Comparison of ENCODE assay signal across 8 cellular contexts in genomic region chr3:158918008-158918407, GRCh38.
DNase-seq lines count a peak whose midpoint lies in the region; ATAC-seq and TF ChIP-seq lines count a peak whose summit lies in the region.

No MANE protein-coding gene starts in this region.

- H3K9me3 ChIP-seq in osteoblast (ENCODE audit: low read depth, low read length): no peaks in the 10 kb centered on the region

- peaks cover 4% of the 10 kb centered on the region for H3K27me3 Mint-ChIP-seq in GM23338 (ENCODE audit: insufficient read depth, low read depth, poor library complexity)

- H3K4me1 ChIP-seq in GM23338 (ENCODE audit: insufficient read depth) (no peaks in the 10 kb centered on the region), osteoblast (ENCODE audit: insufficient read depth, low read length) (peaks cover 7% of the 10 kb centered on the region)

- DNase-seq in ELR (ENCODE audit: low read depth) (peak; percentile 88), GM23338 (ENCODE audit: low spot score) (peak; percentile 82), SHP77 treated with DMSO at 0.1 percent for 48 hours (lab: John Stamatoyannopoulos, UW) (peak; percentile 35), osteoblast (ENCODE audit: insufficient read length, low spot score, missing footprints) (peak; percentile 56), NCI-H2029 (lab: John Stamatoyannopoulos, UW) (no peak)

- H3K4me1 Mint-ChIP-seq in GM23338: no peaks in the 10 kb centered on the region

- TF ChIP-seq CTCF in 22Rv1 (IDR thresholded peaks at IDR 0.05) (peak; percentile 71), GM23338 (conservative IDR thresholded peaks at IDR 0.05; ENCODE audit: low read depth in 2 of 2) (peak; percentile 79 to 84), osteoblast (IDR thresholded peaks at IDR 0.05; ENCODE audit: extremely low read depth, low read depth, low read length) (peak; percentile 82)

- H3K27me3 ChIP-seq in GM23338 (ENCODE audit: insufficient read depth) (no peaks in the 10 kb centered on the region), osteoblast (ENCODE audit: insufficient read depth, low read length) (no peaks in the 10 kb centered on the region)

- no peaks in the 10 kb centered on the region for H3K9me2 ChIP-seq in GM23338 (ENCODE audit: insufficient read depth)

- H3K79me2 ChIP-seq in GM23338 (replicated peaks; ENCODE audit: insufficient read depth): no peaks in the 10 kb centered on the region
- no peaks in the 10 kb centered on the region for H3K79me2 ChIP-seq in osteoblast (ENCODE audit: insufficient read depth, low read length)

- peak; percentile 70 for TF ChIP-seq RAD21 in Ishikawa (IDR thresholded peaks at IDR 0.05; ENCODE audit: low read depth)

- H3K4me3 ChIP-seq in GM23338 (no peak overlapping the region), osteoblast (ENCODE audit: insufficient read depth, low read length) (no peak overlapping the region)

- H3K9me3 Mint-ChIP-seq in GM23338: no peaks in the 10 kb centered on the region

- no peak for TF ChIP-seq EP300 in Ishikawa (IDR thresholded peaks at IDR 0.05; ENCODE audit: borderline replicate concordance)

- no peak overlapping the region for H3K4me3 Mint-ChIP-seq in GM23338

- H4K20me1 ChIP-seq in GM23338 (replicated peaks; ENCODE audit: insufficient read depth) (no peaks in the 10 kb centered on the region), osteoblast (ENCODE audit: insufficient read depth, low read length) (no peaks in the 10 kb centered on the region)

- H3K36me3 ChIP-seq in GM23338 (ENCODE audit: insufficient read depth) (no peaks in the 10 kb centered on the region), osteoblast (ENCODE audit: insufficient read depth, low read length) (no peaks in the 10 kb centered on the region)

- no peak overlapping the region for H3K27ac Mint-ChIP-seq in GM23338

- H3K4me2 ChIP-seq in GM23338: no peak overlapping the region
- no peak overlapping the region for H3K4me2 ChIP-seq in osteoblast (ENCODE audit: insufficient read depth, low read length)

- ATAC-seq in GM23338: peak; percentile 99
- ATAC-seq in esophagus mucosa: peak; percentile 66

- H3K36me3 Mint-ChIP-seq in GM23338 (ENCODE audit: low read depth): no peaks in the 10 kb centered on the region

- H2AFZ ChIP-seq in GM23338: no peak overlapping the region
- no peak overlapping the region for H2AFZ ChIP-seq in osteoblast (ENCODE audit: low read length)

- H3F3A ChIP-seq in GM23338 (replicated peaks; ENCODE audit: low read depth): no peaks in the 10 kb centered on the region

- H3K27ac ChIP-seq in 22Rv1: no peak overlapping the region
- no peak overlapping the region for H3K27ac ChIP-seq in GM23338 (ENCODE audit: low read depth)
- no peak overlapping the region for H3K27ac ChIP-seq in osteoblast (ENCODE audit: low read depth, low read length)

TF ChIP-seq in GM23338, 12 proteins besides CTCF, POLR2A, EP300 and RAD21:
- TF ChIP-seq EZH2phosphoT487 (IDR thresholded peaks at IDR 0.05; ENCODE audit: unreplicated experiment): no peak
- TF ChIP-seq REST (IDR thresholded peaks at IDR 0.05; ENCODE audit: unreplicated experiment): no peak
- TF ChIP-seq NANOG (IDR thresholded peaks at IDR 0.05; ENCODE audit: borderline replicate concordance): no peak
- no peak for TF ChIP-seq ETS1 (IDR thresholded peaks at IDR 0.05)
- TF ChIP-seq EZH2 (IDR thresholded peaks at IDR 0.05; ENCODE audit: low read depth, unreplicated experiment): no peak
- TF ChIP-seq JUNB (IDR thresholded peaks at IDR 0.05; ENCODE audit: unreplicated experiment): no peak
- TF ChIP-seq CREB1 (CRISPR knock-in tag; IDR thresholded peaks at IDR 0.05; ENCODE audit: low read depth): no peak

TF ChIP-seq in Ishikawa, 13 proteins besides CTCF, POLR2A, EP300 and RAD21:
- TF ChIP-seq YY1 (IDR thresholded peaks at IDR 0.05; ENCODE audit: low read depth) (no peak), EGR1 (IDR thresholded peaks at IDR 0.05) (no peak), ZBTB7A (IDR thresholded peaks at IDR 0.05; ENCODE audit: low read depth) (no peak), REST (IDR thresholded peaks at IDR 0.05; ENCODE audit: low read depth) (no peak), CREB1 (IDR thresholded peaks at IDR 0.05; ENCODE audit: low read depth) (no peak), MAX (IDR thresholded peaks at IDR 0.05) (no peak), TCF12 (IDR thresholded peaks at IDR 0.05; ENCODE audit: low read depth) (no peak), FOXM1 (IDR thresholded peaks at IDR 0.05; ENCODE audit: borderline replicate concordance, low read depth) (no peak), USF1 (IDR thresholded peaks at IDR 0.05) (no peak), NFIC (IDR thresholded peaks at IDR 0.05) (no peak), TAF1 (IDR thresholded peaks at IDR 0.05; ENCODE audit: low read depth) (no peak), TEAD4 (IDR thresholded peaks at IDR 0.05) (no peak), CEBPB (IDR thresholded peaks at IDR 0.05) (no peak)
